In genomic region chr6:145964948-145965366, GRCh38 we compare ENCODE assay signal across 7 cellular contexts. TPM values are rescaled to one million over a fixed set of nuclear protein-coding genes. Genes with fewer than 3 reads are reported as not detected.
DNase-seq lines count a peak whose midpoint lies in the region; ATAC-seq and TF ChIP-seq lines count a peak whose summit lies in the region.

No MANE protein-coding gene starts in this region.

- TF ChIP-seq CTCF in Peyer's patch (IDR thresholded peaks at IDR 0.05) (no peak), osteoblast (IDR thresholded peaks at IDR 0.05; ENCODE audit: extremely low read depth, low read depth, low read length) (no peak)

- H2AFZ ChIP-seq in GM23248: peak overlapping the region; percentile 98
- peak overlapping the region; percentile 83 for H2AFZ ChIP-seq in osteoblast (ENCODE audit: low read length)

- in situ Hi-C loops in GM23248 (cut with MboI): no loop called here

- no peaks in the 10 kb centered on the region for H3K9me2 ChIP-seq in GM23248 (ENCODE audit: insufficient read depth)

- H3K4me2 ChIP-seq in GM23248 (ENCODE audit: unreplicated experiment): peak overlapping the region; percentile 94
- peak overlapping the region; percentile 95 for H3K4me2 ChIP-seq in osteoblast (ENCODE audit: insufficient read depth, low read length)

- H3K36me3 ChIP-seq in GM23248 (ENCODE audit: low read depth) (no peaks in the 10 kb centered on the region), Peyer's patch (no peaks in the 10 kb centered on the region), endocrine pancreas (ENCODE audit: control insufficient read depth, insufficient read depth, low read length) (no peaks in the 10 kb centered on the region), osteoblast (ENCODE audit: insufficient read depth, low read length) (no peaks in the 10 kb centered on the region)

- H4K20me1 ChIP-seq in GM23248 (ENCODE audit: insufficient read depth) (no peaks in the 10 kb centered on the region), osteoblast (ENCODE audit: insufficient read depth, low read length) (peaks cover 11% of the 10 kb centered on the region)

- H3K9ac ChIP-seq in GM23248 (peak overlapping the region; percentile 94), endocrine pancreas (ENCODE audit: control insufficient read depth, insufficient read depth, low read length) (no peak overlapping the region)

- H3K79me2 ChIP-seq in GM23248 (ENCODE audit: insufficient read depth): peaks cover 43% of the 10 kb centered on the region
- peaks cover 43% of the 10 kb centered on the region for H3K79me2 ChIP-seq in osteoblast (ENCODE audit: insufficient read depth, low read length)

- no peaks in the 10 kb centered on the region for H3K9me3 ChIP-seq in GM23248 (ENCODE audit: low read depth)
- no peaks in the 10 kb centered on the region for H3K9me3 ChIP-seq in Peyer's patch
- H3K9me3 ChIP-seq in endocrine pancreas (ENCODE audit: control insufficient read depth, low read length): no peaks in the 10 kb centered on the region
- H3K9me3 ChIP-seq in osteoblast (ENCODE audit: low read depth, low read length): no peaks in the 10 kb centered on the region

- ATAC-seq in GM19463 (IDR thresholded peaks at IDR 0.05; ENCODE audit: unreplicated experiment): no peak

- DNase-seq in GM23248 (peak; percentile 10), Peyer's patch (no peak), osteoblast (ENCODE audit: insufficient read length, low spot score, missing footprints) (no peak), ureter (ENCODE audit: low spot score) (no peak), NCI-H1694 (lab: John Stamatoyannopoulos, UW) (no peak)

- H3K4me3 ChIP-seq in GM23248 (peak overlapping the region; percentile 93), Peyer's patch (peak overlapping the region; percentile 69 to 81 (median 70)), endocrine pancreas (ENCODE audit: control insufficient read depth, insufficient read depth, low read length) (peak overlapping the region; percentile 56), osteoblast (ENCODE audit: insufficient read depth, low read length) (peak overlapping the region; percentile 92)

- H3F3A ChIP-seq in GM23248 (ENCODE audit: insufficient read depth): 0 out of 2 replicates have a peak, but pooled peaks cover 7% of the 10 kb centered on the region

- 63 to 64% methylated on average over 4 of the region's 4 CpGs for WGBS in GM23248 (ENCODE audit: low coverage in 1 of 2, low lambda C conversion rate in 2 of 2, missing lambda C conversion rate in 2 of 2), 2 experiments

- H3K27me3 ChIP-seq in GM23248 (replicated peaks; ENCODE audit: insufficient read depth) (no peaks in the 10 kb centered on the region), Peyer's patch (no peaks in the 10 kb centered on the region), endocrine pancreas (ENCODE audit: control insufficient read depth, insufficient read depth, low read length) (no peaks in the 10 kb centered on the region), osteoblast (ENCODE audit: insufficient read depth, low read length) (no peaks in the 10 kb centered on the region)

- H3K27ac ChIP-seq in GM23248 (peak overlapping the region; percentile 69), Peyer's patch (peak overlapping the region; percentile 76 to 88 (median 82)), osteoblast (ENCODE audit: low read depth, low read length) (peak overlapping the region; percentile 75)

- H3K4me1 ChIP-seq in GM23248 (ENCODE audit: insufficient read depth) (peaks cover 11% of the 10 kb centered on the region), Peyer's patch (peaks cover 0 to 14% (median 6%) of the 10 kb centered on the region in 4 donors), endocrine pancreas (ENCODE audit: control insufficient read depth, insufficient read depth, low read length) (peaks cover 19% of the 10 kb centered on the region), osteoblast (ENCODE audit: insufficient read depth, low read length) (peaks cover 26% of the 10 kb centered on the region)

- no peak for TF ChIP-seq POLR2A in Peyer's patch (IDR thresholded peaks at IDR 0.05)

RNA-seq across cellular contexts. Expression of gene SHPRH, which starts 0.8 kb away (rescaled TPM):
- 8.7 and 8.8 TPM in 2 replicates for total RNA-seq in GM23248 (2014; rRNA removed; shearing (Covaris generic))
- 7.7 and 7.9 TPM in 2 replicates for polyA plus RNA-seq in GM23248 (2016; fragmentation: Nextera tagmentation; extraction: Ambion mirVana)
- 10 to 100 TPM; 24.0 to 80.0 (median 45.7) TPM for total RNA-seq in Peyer's patch
- 23.9 and 27.4 TPM in 2 replicates for total RNA-seq in osteoblast
- total RNA-seq in ureter: 34.5 TPM
